8 cellular contexts compared by ENCODE assay signal in the genomic region with DNA sequence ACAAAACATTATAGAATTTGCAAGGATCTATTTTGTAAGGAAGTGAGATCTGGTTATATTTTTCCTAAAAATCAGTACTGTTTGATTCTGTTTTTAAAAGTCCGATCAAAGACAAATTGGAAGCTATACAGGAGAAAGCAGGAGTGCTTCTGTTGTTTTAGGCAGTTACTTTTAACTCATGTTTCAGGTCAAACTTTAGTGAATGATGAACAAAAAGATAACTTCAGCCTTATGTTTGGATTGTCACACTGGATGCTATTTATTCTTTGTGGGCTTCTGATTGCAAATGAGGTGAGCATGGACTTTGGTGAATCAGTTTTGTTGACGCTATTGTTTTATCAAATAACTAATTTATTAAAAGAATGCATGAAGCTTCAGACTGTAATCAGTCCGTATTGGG.
"Had no signal": no experiment of that assay in that cellular context is flagged by ENCODE, and none has a peak within 500 bp of the region (broad histone marks: within the 10 kb centered on the region; RNA-seq: fewer than 3 reads in every experiment).

No MANE protein-coding gene starts in this region.

- FAIRE-seq: G401.6, GM12878, GM12891, GM12892, GM18507, GM19239 had no signal

- DNase-seq: GDM1, GF-D8 had no signal

- ATAC-seq: GM12878 had no signal

- H3K4me3 ChIP-seq: GM12878 had no signal
